Comparison of ENCODE assay signal across 10 cellular contexts in the genomic region with DNA sequence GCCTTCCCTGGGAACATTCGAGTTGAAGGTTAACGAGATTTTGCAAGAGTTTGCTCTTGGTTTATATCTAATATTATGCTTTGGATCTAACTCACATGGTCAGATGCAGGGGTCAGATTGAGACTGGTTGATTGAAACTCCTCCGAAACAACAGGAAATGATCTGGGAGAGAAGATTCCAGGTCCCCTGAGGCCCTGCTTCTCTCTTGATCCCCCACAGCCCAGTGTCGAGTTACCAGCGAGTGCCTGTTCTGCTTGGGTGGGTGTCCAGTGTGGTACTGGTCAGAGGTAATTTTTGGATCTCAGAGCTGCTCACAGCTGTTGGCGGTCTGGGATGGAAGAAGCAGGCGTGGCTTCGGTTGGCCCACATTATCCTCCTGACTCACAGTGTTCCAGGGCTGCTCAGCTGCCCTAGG. TPM values are rescaled to one million over a fixed set of nuclear protein-coding genes. Genes with fewer than 3 reads are reported as not detected.
DNase-seq lines count a peak whose midpoint lies in the region; TF ChIP-seq lines count a peak whose summit lies in the region.
"Had no signal": no experiment of that assay in that cellular context is flagged by ENCODE, and none has a peak within 500 bp of the region (broad histone marks: within the 10 kb centered on the region; RNA-seq: fewer than 3 reads in every experiment).

No MANE protein-coding gene starts in this region.

- H4K20me1 ChIP-seq in GM23248 (ENCODE audit: insufficient read depth), result no peaks in the 10 kb centered on the region
- H4K20me1 ChIP-seq in smooth muscle cell (ENCODE audit: low read depth), result peaks cover 24% of the 10 kb centered on the region

- H2AFZ ChIP-seq in GM23248 (peak overlapping the region; percentile 39), smooth muscle cell (ENCODE audit: low read depth) (no peak overlapping the region)

- H3K9me3 Mint-ChIP-seq in chondrocyte (ENCODE audit: low read depth), result no peaks in the 10 kb centered on the region

- H3K79me2 ChIP-seq in GM23248 (ENCODE audit: insufficient read depth) (peaks cover 85% of the 10 kb centered on the region), smooth muscle cell (ENCODE audit: low read depth) (peaks cover 78% of the 10 kb centered on the region)

- H3K27me3 ChIP-seq in GM23248 (replicated peaks; ENCODE audit: insufficient read depth), result no peaks in the 10 kb centered on the region
- H3K27me3 ChIP-seq in smooth muscle cell (ENCODE audit: low read depth), result no peaks in the 10 kb centered on the region

- H3K4me1 ChIP-seq in GM23248 (ENCODE audit: insufficient read depth) (peaks cover 55% of the 10 kb centered on the region), smooth muscle cell (ENCODE audit: low read depth) (peaks cover 54% of the 10 kb centered on the region)

- in situ Hi-C loops in GM23248 (cut with MboI), result no loop called here
- in situ Hi-C loops in ACHN (cut with HindIII; ENCODE audit: low pct_ligation_motif_present, low pct_unique_long_range_greater_than_20kb, low sequenced_read_pairs), result no loop called here

- peak overlapping the region; percentile 13 for H3K4me3 Mint-ChIP-seq in chondrocyte (ENCODE audit: unreplicated experiment)

- H3F3A ChIP-seq in GM23248 (ENCODE audit: insufficient read depth) (peaks cover 41% of the 10 kb centered on the region), smooth muscle cell (ENCODE audit: low read depth) (peaks cover 21% of the 10 kb centered on the region)

- peaks cover 51% of the 10 kb centered on the region for H3K4me1 Mint-ChIP-seq in chondrocyte (ENCODE audit: low read depth)

- no peaks in the 10 kb centered on the region for H3K9me2 ChIP-seq in GM23248 (ENCODE audit: insufficient read depth)

- 2% methylated on average over 8 of the region's 8 CpGs for WGBS in GM23248 (ENCODE audit: low coverage in 1 of 2, low lambda C conversion rate in 2 of 2, missing lambda C conversion rate in 2 of 2), 2 experiments
- WGBS in smooth muscle cell (ENCODE audit: low lambda C conversion rate), result 21% methylated on average over 8 of the region's 8 CpGs

- H3K9ac ChIP-seq in GM23248 (peak overlapping the region; percentile 58), smooth muscle cell (ENCODE audit: low read depth) (no peak overlapping the region)

- H3K36me3 ChIP-seq in GM23248 (ENCODE audit: low read depth) (no peaks in the 10 kb centered on the region), smooth muscle cell (ENCODE audit: low read depth) (no peaks in the 10 kb centered on the region)

- peak overlapping the region; percentile 91 for H3K27ac Mint-ChIP-seq in chondrocyte (ENCODE audit: unreplicated experiment)

- H3K27ac ChIP-seq in GM23248 (peak overlapping the region; percentile 83), smooth muscle cell (ENCODE audit: low read depth) (peak overlapping the region; percentile 53)

- no peaks in the 10 kb centered on the region for H3K36me3 Mint-ChIP-seq in chondrocyte (ENCODE audit: low read depth)

- peak overlapping the region; percentile 33; the same call in 1 of the 2 replicates for H3K4me3 ChIP-seq in GM23248
- no peak overlapping the region for H3K4me3 ChIP-seq in smooth muscle cell

- no peaks in the 10 kb centered on the region for H3K27me3 Mint-ChIP-seq in chondrocyte (ENCODE audit: low read depth)

- H3K4me2 ChIP-seq in GM23248 (ENCODE audit: unreplicated experiment), result peak overlapping the region; percentile 49
- H3K4me2 ChIP-seq in smooth muscle cell, result peak overlapping the region; percentile 23

- TF ChIP-seq CTCF in chondrocyte (IDR thresholded peaks at IDR 0.05) (no peak), smooth muscle cell (IDR thresholded peaks at IDR 0.05; ENCODE audit: borderline replicate concordance, insufficient read depth, poor library complexity, severe bottlenecking) (no peak)

- DNase-seq in GM23248 (peak; percentile 95), chondrocyte (ENCODE audit: low spot score) (no peak), kidney glomerular epithelial cell (lab: John Stamatoyannopoulos, UW) (peak; percentile 49), smooth muscle cell (lab: John Stamatoyannopoulos, UW; ENCODE audit: unreplicated experiment) (no peak), DMS153 treated with DMSO at 0.1 percent for 48 hours (lab: John Stamatoyannopoulos, UW; ENCODE audit: unreplicated experiment) (no peak), HUDEP-2 (lab: John Stamatoyannopoulos, UW; ENCODE audit: unreplicated experiment in 76 of 76) (no peak), ACHN (no peak), GF-D8 (lab: John Stamatoyannopoulos, UW) (no peak)
- DNase-seq: activated CD4-positive, alpha-beta T cell treated with anti-CD3 and anti-CD28 coated beads for 4 hours; NCI-H524 treated with DMSO at 0.1 percent for 48 hours had no signal

- H3K9me3 ChIP-seq in GM23248 (ENCODE audit: low read depth) (no peaks in the 10 kb centered on the region), smooth muscle cell (replicated peaks; ENCODE audit: low read depth) (no peaks in the 10 kb centered on the region)

RNA-seq across cellular contexts. Expression of a gene that starts 9.2 kb away (rescaled TPM):
- 107 and 137 TPM in 2 replicates for total RNA-seq in GM23248 (2014; rRNA removed; shearing (Covaris generic))
- polyA plus RNA-seq in GM23248 (2016; fragmentation: Nextera tagmentation; extraction: Ambion mirVana) (304 and 335 TPM in 2 replicates), smooth muscle cell (288 and 296 TPM in 2 replicates)
- total RNA-seq in chondrocyte (127 to 186 TPM (median 183 TPM) in 3 replicates), smooth muscle cell (86.4 and 90.9 TPM in 2 replicates)

Comparison
In these comparisons a context has a peak if more than half of its experiments do, and no peak if none do; other contexts are left out.
1. DNase-seq: peak in GM23248 (single experiment) and kidney glomerular epithelial cell (single experiment); none in chondrocyte (single experiment), smooth muscle cell (single experiment), DMS153 treated with DMSO at 0.1 percent for 48 hours (single experiment), HUDEP-2 (0 of 76), ACHN (single experiment) and GF-D8 (single experiment).